22 cellular contexts compared by ENCODE assay signal in genomic region chrX:110989447-110989846, GRCh38.
"Had no signal": no experiment of that assay in that cellular context is flagged by ENCODE, and none has a peak within 500 bp of the region (broad histone marks: within the 10 kb centered on the region; RNA-seq: fewer than 3 reads in every experiment).

No MANE protein-coding gene starts in this region.

- ATAC-seq: left ventricle myocardium superior; lower lobe of right lung; natural killer cell; right lobe of liver; stimulated activated naive CD8-positive, alpha-beta T cell treated with anti-CD3 and anti-CD28 coated beads, Interleukin-15, amount 100 ng/mL, for 72 hours had no signal

- H3K27ac ChIP-seq: lower lobe of right lung, neutrophil, parathyroid adenoma, right lobe of liver, thyroid gland, vagina had no signal

- H3K4me1 ChIP-seq: lower lobe of right lung, parathyroid adenoma, right lobe of liver, thyroid gland, vagina had no signal

- H3K9me3 ChIP-seq: lower lobe of right lung, neutrophil, right lobe of liver, thyroid gland, vagina had no signal

- H3K27me3 ChIP-seq: thyroid gland, vagina had no signal

- H3K4me3 ChIP-seq: lower lobe of right lung, right lobe of liver, smooth muscle cell, thyroid gland, vagina had no signal

- H3K36me3 ChIP-seq: lower lobe of right lung, neutrophil, right lobe of liver, thyroid gland, vagina had no signal

- FAIRE-seq: frontal cortex had no signal

- DNase-seq: cortex of kidney; hypothalamus; immature natural killer cell; islet precursor cell; kidney glomerular epithelial cell; left ventricle myocardium superior; lower lobe of right lung; natural killer cell; right lobe of liver; stimulated activated CD4-positive, alpha-beta T cell treated with anti-CD3 and anti-CD28 coated beads, Interleukin-12 subunit alpha, Interleukin-12 subunit beta, amount 100 ng/mL, for 4 hours; stimulated activated CD4-positive, alpha-beta T cell treated with anti-CD3 and anti-CD28 coated beads, Interleukin-1b, Interleukin-23, amount 100 ng/mL, for 48 hours; stimulated activated CD4-positive, alpha-beta T cell treated with anti-CD3 and anti-CD28 coated beads, Interleukin-4, amount 100 ng/mL, for 1 hour; stimulated activated CD8-positive, alpha-beta memory T cell treated with anti-CD3 and anti-CD28 coated beads, Interleukin-4, amount 100 ng/mL, for 48 hours; stimulated activated naive CD4-positive, alpha-beta T cell; stimulated activated naive CD8-positive, alpha-beta T cell treated with anti-CD3 and anti-CD28 coated beads, Interleukin-15, amount 100 ng/mL, for 72 hours; thyroid gland; trophoblast cell had no signal
